Comparison of ENCODE assay signal across 10 cellular contexts in genomic region chr3:12558706-12559105, GRCh38. TPM values are rescaled to one million over a fixed set of nuclear protein-coding genes. Genes with fewer than 3 reads are reported as not detected.
A peak's percentile ranks its signal among the peaks of the same experiment; 100 is the strongest.
DNase-seq lines count a peak whose midpoint lies in the region; ATAC-seq and TF ChIP-seq lines count a peak whose summit lies in the region.
"Had no signal": no experiment of that assay in that cellular context is flagged by ENCODE, and none has a peak within 500 bp of the region (broad histone marks: within the 10 kb centered on the region; RNA-seq: fewer than 3 reads in every experiment).

No MANE protein-coding gene starts in this region.

- H3K9ac ChIP-seq in HUES6 (ENCODE audit: low read length) = no peak overlapping the region
- peak overlapping the region; percentile 94 for H3K9ac ChIP-seq in mammary epithelial cell (ENCODE audit: insufficient read depth, low read length)

- H4K20me1 ChIP-seq in mammary epithelial cell (ENCODE audit: insufficient read depth, low read length) = peaks cover 2% of the 10 kb centered on the region

- H3K4me3 ChIP-seq in CD4-positive, CD25-positive, alpha-beta regulatory T cell (ENCODE audit: low read depth, low read length) = peak overlapping the region; percentile 94
- H3K4me3 ChIP-seq in HUES6 (ENCODE audit: low read depth, low read length) = peak overlapping the region; percentile 81; the same call in 1 of the 2 replicates
- peak overlapping the region in 2 of 3 experiments; percentile 95 to 96 for H3K4me3 ChIP-seq in mammary epithelial cell (replicated peaks in 1 of 3; ENCODE audit: insufficient read depth in 1 of 3, low read depth in 2 of 3, low read length in 3 of 3)
- H3K4me3 ChIP-seq in WERI-Rb-1 (ENCODE audit: low read depth, low read length) = no peak overlapping the region
- H3K4me3 ChIP-seq: mucosa of descending colon had no signal

- H2AFZ ChIP-seq in mammary epithelial cell (ENCODE audit: low read depth, low read length) = no peak overlapping the region

- CTCF ChIA-PET in mammary epithelial cell (lab: Charles Lee; ENCODE audit: low non-redundant PET) = no interaction called here

- H3K9me3 Mint-ChIP-seq in CD4-positive, CD25-positive, alpha-beta regulatory T cell = peaks cover 0 to 1% (median 0%) of the 10 kb centered on the region in 7 donors
- no peaks in the 10 kb centered on the region for H3K9me3 Mint-ChIP-seq in natural killer cell treated with Interleukin-12 subunit alpha and Interleukin-12 subunit beta and Interleukin-15 and Interleukin-18, amount 100 ng/mL, for 72 hours

- H3K27ac ChIP-seq in CD4-positive, CD25-positive, alpha-beta regulatory T cell (ENCODE audit: insufficient read depth, low read length, poor library complexity, severe bottlenecking) = no peak overlapping the region
- no peak overlapping the region for H3K27ac ChIP-seq in HUES6 (ENCODE audit: low read depth, low read length)
- no peak overlapping the region for H3K27ac ChIP-seq in mammary epithelial cell (ENCODE audit: insufficient read depth, low read depth, low read length)
- H3K27ac ChIP-seq in WERI-Rb-1 = no peak overlapping the region

- H3K27me3 Mint-ChIP-seq in CD4-positive, CD25-positive, alpha-beta regulatory T cell = peaks cover 23% of the 10 kb centered on the region
- peaks cover 10 to 24% of the 10 kb centered on the region in 2 donors for H3K27me3 Mint-ChIP-seq in natural killer cell treated with Interleukin-12 subunit alpha and Interleukin-12 subunit beta and Interleukin-15 and Interleukin-18, amount 100 ng/mL, for 72 hours

- peaks cover 1% of the 10 kb centered on the region for H3K36me3 Mint-ChIP-seq in CD4-positive, CD25-positive, alpha-beta regulatory T cell
- no peaks in the 10 kb centered on the region for H3K36me3 Mint-ChIP-seq in natural killer cell treated with Interleukin-12 subunit alpha and Interleukin-12 subunit beta and Interleukin-15 and Interleukin-18, amount 100 ng/mL, for 72 hours

- 90% methylated on average over 4 of the region's 4 CpGs for WGBS in mammary epithelial cell (ENCODE audit: low coverage, missing lambda C conversion rate)

- peak overlapping the region in 1 of 3 donors; percentile 95 for H3K27ac Mint-ChIP-seq in CD4-positive, CD25-positive, alpha-beta regulatory T cell
- peak overlapping the region; percentile 69 to 89 for H3K27ac Mint-ChIP-seq in natural killer cell treated with Interleukin-12 subunit alpha and Interleukin-12 subunit beta and Interleukin-15 and Interleukin-18, amount 100 ng/mL, for 72 hours

- peak overlapping the region; percentile 90 to 99 (median 94) for H3K4me3 Mint-ChIP-seq in CD4-positive, CD25-positive, alpha-beta regulatory T cell
- peak overlapping the region; percentile 93 for H3K4me3 Mint-ChIP-seq in natural killer cell treated with Interleukin-12 subunit alpha and Interleukin-12 subunit beta and Interleukin-15 and Interleukin-18, amount 100 ng/mL, for 72 hours

- no peaks in the 10 kb centered on the region for H3K9me3 ChIP-seq in CD4-positive, CD25-positive, alpha-beta regulatory T cell (ENCODE audit: control insufficient read depth in 2 of 2, low read length in 2 of 2)
- H3K9me3 ChIP-seq in HUES6 (ENCODE audit: control insufficient read depth, insufficient read depth, low read depth, low read length) (no peaks in the 10 kb centered on the region), mammary epithelial cell (replicated peaks; ENCODE audit: insufficient read depth, low read length) (no peaks in the 10 kb centered on the region), WERI-Rb-1 (ENCODE audit: severe bottlenecking) (no peaks in the 10 kb centered on the region)
- H3K9me3 ChIP-seq: mucosa of descending colon had no signal

- dilution Hi-C loops in mammary epithelial cell (cut with HindIII; ENCODE audit: low sequenced_read_pairs) = no loop called here

- H3K4me1 Mint-ChIP-seq in CD4-positive, CD25-positive, alpha-beta regulatory T cell = peaks cover 40 to 75% (median 55%) of the 10 kb centered on the region in 4 donors
- peaks cover 44 to 51% of the 10 kb centered on the region in 2 donors for H3K4me1 Mint-ChIP-seq in natural killer cell treated with Interleukin-12 subunit alpha and Interleukin-12 subunit beta and Interleukin-15 and Interleukin-18, amount 100 ng/mL, for 72 hours (ENCODE audit: low read depth in 2 of 2)

- no peak for DNase-seq in CD4-positive, CD25-positive, alpha-beta regulatory T cell
- DNase-seq in mammary epithelial cell (no peak), AG08395 (ENCODE audit: low spot score) (no peak), WERI-Rb-1 (no peak), putamen (ENCODE audit: low spot score) (no peak), NOMO-1 treated with DMSO at 0.1 percent for 48 hours (lab: John Stamatoyannopoulos, UW; ENCODE audit: unreplicated experiment) (no peak)
- DNase-seq in natural killer cell treated with Interleukin-12 subunit alpha and Interleukin-12 subunit beta and Interleukin-15 and Interleukin-18, amount 100 ng/mL, for 72 hours (ENCODE audit: low spot score) = no peak
- DNase-seq: NCI-H748 treated with DMSO at 0.1 percent for 48 hours had no signal

- H3K4me2 ChIP-seq in mammary epithelial cell (ENCODE audit: insufficient read depth, low read depth, low read length) = peak overlapping the region; percentile 84

- intact Hi-C loops in mammary epithelial cell (cut with micrococcal nuclease) = no loop called here

- BruUV-seq in mammary epithelial cell (replicated peaks; lab: Mats Ljungman, UMichigan) = no TSS peak

- no peaks in the 10 kb centered on the region for H3K36me3 ChIP-seq in CD4-positive, CD25-positive, alpha-beta regulatory T cell (ENCODE audit: control insufficient read depth, insufficient read depth, low read length)
- no peaks in the 10 kb centered on the region for H3K36me3 ChIP-seq in HUES6 (ENCODE audit: control insufficient read depth, insufficient read depth, low read length)
- no peaks in the 10 kb centered on the region for H3K36me3 ChIP-seq in mammary epithelial cell (ENCODE audit: insufficient read depth, low read length)
- no peaks in the 10 kb centered on the region for H3K36me3 ChIP-seq in WERI-Rb-1

- no peak for ATAC-seq in CD4-positive, CD25-positive, alpha-beta regulatory T cell (ENCODE audit: low read depth in 2 of 2)
- ATAC-seq in natural killer cell treated with Interleukin-12 subunit alpha and Interleukin-12 subunit beta and Interleukin-15 and Interleukin-18, amount 100 ng/mL, for 72 hours = no peak
- ATAC-seq: mucosa of descending colon had no signal

- in situ Hi-C loops in mammary epithelial cell (cut with MboI; ENCODE audit: low sequenced_read_pairs in 2 of 2) = no loop called here

- no peak for TF ChIP-seq CTCF in mammary epithelial cell (conservative IDR thresholded peaks at IDR 0.05 in 1 of 2, IDR thresholded peaks at IDR 0.05 in 1 of 2; ENCODE audit: extremely low read depth in 1 of 2, insufficient read depth in 1 of 2, low read depth in 1 of 2, low read length in 2 of 2)
- TF ChIP-seq CTCF in WERI-Rb-1 (IDR thresholded peaks at IDR 0.05; ENCODE audit: low read depth, low read length) = no peak

- peaks cover 7% of the 10 kb centered on the region for H3K27me3 ChIP-seq in CD4-positive, CD25-positive, alpha-beta regulatory T cell (ENCODE audit: control insufficient read depth, insufficient read depth, low read length)
- H3K27me3 ChIP-seq in HUES6 (ENCODE audit: control insufficient read depth, insufficient read depth, low read length) (no peaks in the 10 kb centered on the region), mammary epithelial cell (ENCODE audit: insufficient read depth, low read length) (no peaks in the 10 kb centered on the region), WERI-Rb-1 (ENCODE audit: insufficient read depth, low read depth, severe bottlenecking) (no peaks in the 10 kb centered on the region)

- peaks cover 65% of the 10 kb centered on the region for H3K4me1 ChIP-seq in CD4-positive, CD25-positive, alpha-beta regulatory T cell (ENCODE audit: control insufficient read depth, insufficient read depth, low read length, poor library complexity, severe bottlenecking)
- H3K4me1 ChIP-seq in HUES6 (ENCODE audit: control insufficient read depth, insufficient read depth, low read length) (peaks cover 39% of the 10 kb centered on the region), mammary epithelial cell (ENCODE audit: insufficient read depth, low read length) (peaks cover 26% of the 10 kb centered on the region)

- peaks cover 66% of the 10 kb centered on the region for H3K79me2 ChIP-seq in mammary epithelial cell (ENCODE audit: insufficient read depth, low read length)

RNA-seq across cellular contexts. Expression of gene MKRN2, which starts 1.8 kb away (rescaled TPM):
- 24.6 TPM for total RNA-seq in CD4-positive, CD25-positive, alpha-beta regulatory T cell
- 10 to 100 TPM; 45.9 to 61.6 (median 54.0) TPM for polyA plus RNA-seq in CD4-positive, CD25-positive, alpha-beta regulatory T cell
- total RNA-seq in mammary epithelial cell = 10 to 100 TPM; 26.3 to 35.0 TPM
- polyA plus RNA-seq in mammary epithelial cell = 25.1 TPM
- 51.8 TPM for polyA minus RNA-seq in mammary epithelial cell
- 10 to 100 TPM; 24.6 to 27.5 TPM for total RNA-seq in natural killer cell treated with Interleukin-12 subunit alpha and Interleukin-12 subunit beta and Interleukin-15 and Interleukin-18, amount 100 ng/mL, for 72 hours

RNA-seq across cellular contexts. Expression of gene MKRN2OS, which starts 13.4 kb away (rescaled TPM):
- not detected for total RNA-seq in CD4-positive, CD25-positive, alpha-beta regulatory T cell
- under 1 TPM in 1 of 4 donors, not detected in 3; 0.21 TPM for polyA plus RNA-seq in CD4-positive, CD25-positive, alpha-beta regulatory T cell
- total RNA-seq in mammary epithelial cell = 1 to 10 TPM; 2.3 to 2.7 TPM
- polyA plus RNA-seq in mammary epithelial cell = 5.3 TPM
- polyA minus RNA-seq in mammary epithelial cell = 4.4 TPM
- total RNA-seq in natural killer cell treated with Interleukin-12 subunit alpha and Interleukin-12 subunit beta and Interleukin-15 and Interleukin-18, amount 100 ng/mL, for 72 hours = not detected
